ENCODE assay signal across 8 cellular contexts in genomic region chr1:21022279-21023040, GRCh38.
DNase-seq lines count a peak whose midpoint lies in the region; ATAC-seq and TF ChIP-seq lines count a peak whose summit lies in the region.

No MANE protein-coding gene starts in this region.

- DNase-seq in AG09319 (ENCODE audit: extremely low read depth, low read depth) (peak; percentile 89), NCI-H146 (lab: John Stamatoyannopoulos, UW) (peak; percentile 91), middle frontal gyrus (ENCODE audit: extremely low spot score, low spot score) (peak; percentile 11), upper lobe of right lung (no peak)
- DNase-seq in effector memory CD8-positive, alpha-beta T cell, result peak in 2 of 3 experiments; percentile 14 to 31

- no peaks in the 10 kb centered on the region for H3K9me3 ChIP-seq in upper lobe of right lung

- H3K36me3 Mint-ChIP-seq in T-helper 1 cell treated with Interleukin-12 subunit alpha and Interleukin-12 subunit beta and Interleukin-4 antibody, amounts not matched to agents 30 μg/mL and 1 μg/mL, for 36 hours (ENCODE audit: low read depth), result peaks cover 4% of the 10 kb centered on the region
- no peaks in the 10 kb centered on the region for H3K36me3 Mint-ChIP-seq in effector memory CD8-positive, alpha-beta T cell (ENCODE audit: insufficient read depth)

- intact Hi-C loops in upper lobe of right lung (cut with DNase I), result no loop called here

- peaks cover 19% of the 10 kb centered on the region for H3K4me1 ChIP-seq in upper lobe of right lung

- no peaks in the 10 kb centered on the region for H3K27me3 ChIP-seq in upper lobe of right lung

- H3K27ac Mint-ChIP-seq in T-helper 1 cell treated with Interleukin-12 subunit alpha and Interleukin-12 subunit beta and Interleukin-4 antibody, amounts not matched to agents 30 μg/mL and 1 μg/mL, for 36 hours, result peak overlapping the region; percentile 84
- peak overlapping the region; percentile 66 to 94 for H3K27ac Mint-ChIP-seq in effector memory CD8-positive, alpha-beta T cell

- H3K4me3 Mint-ChIP-seq in T-helper 1 cell treated with Interleukin-12 subunit alpha and Interleukin-12 subunit beta and Interleukin-4 antibody, amounts not matched to agents 30 μg/mL and 1 μg/mL, for 36 hours, result peak overlapping the region; percentile 60
- peak overlapping the region; percentile 36 to 62 for H3K4me3 Mint-ChIP-seq in effector memory CD8-positive, alpha-beta T cell

- H3K27ac ChIP-seq in upper lobe of right lung, result peak overlapping the region; percentile 90

- no peaks in the 10 kb centered on the region for H3K9me3 Mint-ChIP-seq in T-helper 1 cell treated with Interleukin-12 subunit alpha and Interleukin-12 subunit beta and Interleukin-4 antibody, amounts not matched to agents 30 μg/mL and 1 μg/mL, for 36 hours
- no peaks in the 10 kb centered on the region for H3K9me3 Mint-ChIP-seq in effector memory CD8-positive, alpha-beta T cell

- H3K27me3 Mint-ChIP-seq in T-helper 1 cell treated with Interleukin-12 subunit alpha and Interleukin-12 subunit beta and Interleukin-4 antibody, amounts not matched to agents 30 μg/mL and 1 μg/mL, for 36 hours (ENCODE audit: low read depth), result no peaks in the 10 kb centered on the region
- no peaks in the 10 kb centered on the region for H3K27me3 Mint-ChIP-seq in effector memory CD8-positive, alpha-beta T cell

- H3K4me3 ChIP-seq in upper lobe of right lung, result peak overlapping the region; percentile 30

- H3K4me1 Mint-ChIP-seq in T-helper 1 cell treated with Interleukin-12 subunit alpha and Interleukin-12 subunit beta and Interleukin-4 antibody, amounts not matched to agents 30 μg/mL and 1 μg/mL, for 36 hours (ENCODE audit: low read depth), result peaks cover 27% of the 10 kb centered on the region
- H3K4me1 Mint-ChIP-seq in effector memory CD8-positive, alpha-beta T cell (ENCODE audit: low read depth in 2 of 2), result peaks cover 16 to 20% of the 10 kb centered on the region in 2 donors

- no peak for TF ChIP-seq CTCF in AG09319 (IDR thresholded peaks at IDR 0.05; ENCODE audit: low read depth, low read length)
- no peak for TF ChIP-seq CTCF in upper lobe of right lung (IDR thresholded peaks at IDR 0.05)

- ATAC-seq in GM18499 (IDR thresholded peaks at IDR 0.05; ENCODE audit: insufficient read depth, unreplicated experiment), result peak; percentile 76
- ATAC-seq in HG02970 (IDR thresholded peaks at IDR 0.05; ENCODE audit: low FRiP score, unreplicated experiment), result peak; percentile 85
- ATAC-seq in effector memory CD8-positive, alpha-beta T cell (replicated peaks), result peak; percentile 99
- ATAC-seq in upper lobe of right lung, result peak; percentile 99

- no peaks in the 10 kb centered on the region for H3K36me3 ChIP-seq in upper lobe of right lung
